9 cellular contexts compared by ENCODE assay signal in the genomic region with DNA sequence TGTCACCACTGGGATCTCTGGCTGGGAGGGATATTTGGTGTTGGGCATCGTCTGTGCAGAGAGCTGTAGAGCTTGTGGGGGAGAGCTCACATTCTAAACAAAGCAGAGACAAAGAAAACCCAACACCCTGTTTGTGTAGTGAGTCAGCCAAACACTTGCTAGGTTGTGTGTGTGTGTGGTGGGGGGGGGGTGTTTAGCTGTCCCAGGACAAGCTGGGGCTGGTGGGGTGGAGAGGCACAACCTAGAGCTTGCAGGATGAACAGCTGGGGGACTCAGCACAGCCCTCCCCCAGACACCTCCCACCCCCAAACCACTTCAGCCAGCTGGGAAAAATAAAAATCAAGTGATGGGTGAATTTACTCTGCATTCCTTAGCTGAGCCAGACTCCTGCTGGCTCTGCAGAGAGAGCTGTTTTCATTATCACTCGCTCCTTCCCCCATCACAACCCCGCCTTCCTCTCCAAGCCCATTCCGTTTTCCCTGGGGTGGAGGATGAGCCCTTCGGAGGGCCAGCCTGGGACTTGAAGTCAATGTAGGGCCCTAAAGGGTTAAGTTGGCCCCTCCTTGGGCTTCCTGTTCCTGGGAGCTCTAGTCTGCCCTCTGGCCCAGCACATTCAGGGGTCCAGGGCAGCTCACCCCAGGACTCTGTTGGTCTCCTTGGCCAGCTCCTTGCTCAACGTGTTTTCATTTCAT. TPM values are rescaled to one million over a fixed set of nuclear protein-coding genes. Genes with fewer than 3 reads are reported as not detected.
DNase-seq lines count a peak whose midpoint lies in the region; ATAC-seq, FAIRE-seq and TF ChIP-seq lines count a peak whose summit lies in the region.
"Had no signal": no experiment of that assay in that cellular context is flagged by ENCODE, and none has a peak within 500 bp of the region (broad histone marks: within the 10 kb centered on the region; RNA-seq: fewer than 3 reads in every experiment).

No MANE protein-coding gene starts in this region.

- peak overlapping the region in 3 of 5 donors; percentile 42 to 82 (median 74) for H3K27ac ChIP-seq in stomach

- WGBS in stomach, 5 donors, result 22 to 42% (median 37%) methylated on average over 5 to 6 of the region's 6 CpGs

- H3K4me3 ChIP-seq in adipocyte (ENCODE audit: low read length) (peak overlapping the region; percentile 35), stomach (no peak overlapping the region)

- no peak for TF ChIP-seq POLR2A in stomach (IDR thresholded peaks at IDR 0.05)

- intact Hi-C loops in stomach (cut with DNase I; ENCODE audit: low total_unique reads), result loop anchor here (5.0 kb wide), 1 partner anchor 593 kb away; no protein-coding TSS in a partner anchor

- H3K27me3 Mint-ChIP-seq in HFFc6 (ENCODE audit: insufficient read depth), result peaks cover 13% of the 10 kb centered on the region

- peak overlapping the region; percentile 32 for H3K4me3 Mint-ChIP-seq in HFFc6

- no peak for FAIRE-seq in D721Med (lab: Jason Lieb, UNC)

- TF ChIP-seq CTCF in HFFc6 (IDR thresholded peaks at IDR 0.05) (no peak), stomach (IDR thresholded peaks at IDR 0.05) (no peak), D721Med (IDR thresholded peaks at IDR 0.05; ENCODE audit: insufficient read depth, missing control alignments) (no peak)

- no peaks in the 10 kb centered on the region for H3K27me3 ChIP-seq in adipocyte (replicated peaks; ENCODE audit: control insufficient read depth, insufficient read depth, low read length)
- H3K27me3 ChIP-seq in stomach, result peaks cover 0 to 27% (median 19%) of the 10 kb centered on the region in 3 donors

- DNase-seq in HFFc6 (peak; percentile 76), adipocyte (ENCODE audit: low read depth) (peak; percentile 77), iPS DF 19.7 (ENCODE audit: low read depth, low spot score) (peak; percentile 72), stomach (peak; percentile 23), OCI-M2 (lab: John Stamatoyannopoulos, UW; ENCODE audit: unreplicated experiment) (no peak), D721Med (ENCODE audit: insufficient read length, low spot score) (no peak)

- H3K36me3 Mint-ChIP-seq in HFFc6 (ENCODE audit: low read depth), result no peaks in the 10 kb centered on the region
- H3K36me3 Mint-ChIP-seq: naive thymus-derived CD4-positive, alpha-beta T cell had no signal

- H3K9me3 ChIP-seq in adipocyte (ENCODE audit: control insufficient read depth, low read length) (no peaks in the 10 kb centered on the region), stomach (no peaks in the 10 kb centered on the region)

- H3K36me3 ChIP-seq in adipocyte (ENCODE audit: control insufficient read depth, insufficient read depth, low read length, severe bottlenecking), result no peaks in the 10 kb centered on the region
- no peaks in the 10 kb centered on the region for H3K36me3 ChIP-seq in stomach

- peaks cover 36% of the 10 kb centered on the region for H3K4me1 Mint-ChIP-seq in HFFc6 (ENCODE audit: low read depth)

- H3K27ac Mint-ChIP-seq in HFFc6, result peak overlapping the region; percentile 35
- H3K27ac Mint-ChIP-seq: naive thymus-derived CD4-positive, alpha-beta T cell had no signal

- ATAC-seq in GM18858 (IDR thresholded peaks at IDR 0.05; ENCODE audit: unreplicated experiment) (no peak), GM19395 (IDR thresholded peaks at IDR 0.05; ENCODE audit: unreplicated experiment) (no peak)
- ATAC-seq: naive thymus-derived CD4-positive, alpha-beta T cell had no signal

- H3K4me1 ChIP-seq in adipocyte (ENCODE audit: control insufficient read depth, insufficient read depth, low read length), result peaks cover 26% of the 10 kb centered on the region
- H3K4me1 ChIP-seq in stomach, result peaks cover 14 to 57% (median 36%) of the 10 kb centered on the region in 4 donors

- no peaks in the 10 kb centered on the region for H3K9me3 Mint-ChIP-seq in HFFc6

- H3K9ac ChIP-seq in adipocyte (ENCODE audit: low read length), result peak overlapping the region; percentile 60

- TF ChIP-seq EP300 in stomach (IDR thresholded peaks at IDR 0.05), result no peak

RNA-seq across cellular contexts. Expression of gene OLFML2A, which starts 2.6 kb away (rescaled TPM):
- total RNA-seq in HFFc6 (2021; fragmentation: NEBNext Ultra II Directional; extraction: Animal tissue kit (Norgen Biotek cat#: 25700)), result under 1 TPM; 0.30 to 0.88 (median 0.36) TPM
- total RNA-seq in stomach, result 10 to 100 TPM in 1 of 5 donors, 1 to 10 TPM in 4; 1.7 to 91.2 (median 4.1) TPM
- polyA plus RNA-seq in stomach, result 1 to 10 TPM in 1 of 3 donors, under 1 TPM in 2; 0.56 to 3.9 (median 0.61) TPM
- polyA plus RNA-seq: naive thymus-derived CD4-positive, alpha-beta T cell had no signal

RNA-seq across cellular contexts. Expression of gene NR6A1, which starts 8.4 kb away (rescaled TPM):
- total RNA-seq in HFFc6 (2021; fragmentation: NEBNext Ultra II Directional; extraction: Animal tissue kit (Norgen Biotek cat#: 25700)), result under 1 TPM; 0.05 to 0.26 (median 0.13) TPM
- 1 to 10 TPM in 4 of 5 donors, not detected in 1; 1.5 to 3.2 (median 2.9) TPM for total RNA-seq in stomach
- under 1 TPM; 0.15 to 0.60 (median 0.44) TPM for polyA plus RNA-seq in stomach
- polyA plus RNA-seq: naive thymus-derived CD4-positive, alpha-beta T cell had no signal

Comparison
In these comparisons a context has a peak if more than half of its experiments do, and no peak if none do; other contexts are left out.
1. DNase-seq: peak in HFFc6 (single experiment), adipocyte (single experiment), iPS DF 19.7 (single experiment) and stomach (single experiment); none in OCI-M2 (single experiment) and D721Med (single experiment).